Comparison of ENCODE assay signal across 11 cellular contexts in the genomic region with DNA sequence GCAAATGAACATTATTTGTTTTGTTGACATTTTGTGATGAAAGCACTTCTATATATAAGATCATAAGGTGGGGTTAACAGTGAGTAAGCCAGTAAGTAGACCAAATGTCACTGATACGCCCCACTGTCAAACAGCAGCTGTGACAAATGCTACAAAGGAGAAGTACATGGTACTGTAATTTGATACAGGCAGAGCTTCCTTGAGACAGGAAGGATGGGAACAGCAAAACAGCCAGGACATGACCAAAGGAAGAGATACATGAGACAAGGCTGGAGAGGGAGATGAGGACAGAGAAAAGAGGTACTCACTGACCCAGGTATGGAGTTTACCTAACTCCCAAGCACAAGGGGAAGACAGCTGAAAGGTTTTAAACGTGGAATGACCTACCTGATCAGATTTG.
DNase-seq lines count a peak whose midpoint lies in the region; ATAC-seq, FAIRE-seq and TF ChIP-seq lines count a peak whose summit lies in the region.
"Had no signal": no experiment of that assay in that cellular context is flagged by ENCODE, and none has a peak within 500 bp of the region (broad histone marks: within the 10 kb centered on the region; RNA-seq: fewer than 3 reads in every experiment).

No MANE protein-coding gene starts in this region.

- no peaks in the 10 kb centered on the region for H3K27me3 ChIP-seq in HepG2 (ENCODE audit: control insufficient read depth in 1 of 2, insufficient read depth in 2 of 2, low read length in 2 of 2)

- CTCF ChIA-PET in HepG2 (lab: Yijun Ruan, JAX; ENCODE audit: low intra/inter-chr PET ratio, low total read pairs), result no interaction called here

- H3K9me3 ChIP-seq in KOPT-K1 (ENCODE audit: insufficient read depth, low read length, poor library complexity, severe bottlenecking) (peaks cover 4% of the 10 kb centered on the region), T-helper 17 cell (ENCODE audit: control insufficient read depth, low read length, poor library complexity, severe bottlenecking) (no peaks in the 10 kb centered on the region), HepG2 (ENCODE audit: low read length) (no peaks in the 10 kb centered on the region)

- no peak for TF ChIP-seq CTCF in HepG2 (CRISPR knock-in tag; IDR thresholded peaks at IDR 0.05)

- no peaks in the 10 kb centered on the region; the same call in 1 of the 2 replicates for H4K20me1 ChIP-seq in HepG2 (ENCODE audit: insufficient read depth, low read length)

- H3K4me1 Mint-ChIP-seq in T-helper 17 cell, result peaks cover 51% of the 10 kb centered on the region
- H3K4me1 Mint-ChIP-seq in activated T-cell treated with anti-CD3 and anti-CD28 coated beads, Interleukin-2, amount 50 U/mL, for 4 hours (ENCODE audit: low read depth), result peaks cover 44% of the 10 kb centered on the region

- H3K27me3 Mint-ChIP-seq in T-helper 17 cell, result no peaks in the 10 kb centered on the region
- H3K27me3 Mint-ChIP-seq in activated T-cell treated with anti-CD3 and anti-CD28 coated beads, Interleukin-2, amount 50 U/mL, for 4 hours (ENCODE audit: low read depth), result no peaks in the 10 kb centered on the region

- TF ChIP-seq EP300 in HepG2 (IDR thresholded peaks at IDR 0.05; ENCODE audit: low read depth in 2 of 2, low read length in 2 of 2) (no peak), HepG2 (CRISPR knock-in tag; IDR thresholded peaks at IDR 0.05; ENCODE audit: borderline replicate concordance) (no peak)

- H3K27ac ChIP-seq in KOPT-K1 (ENCODE audit: low read depth, low read length, poor library complexity, severe bottlenecking) (peak overlapping the region; percentile 24), HepG2 (ENCODE audit: extremely low read length, insufficient read depth, low read length) (no peak overlapping the region)
- H3K27ac ChIP-seq: coronary artery had no signal

- no peak overlapping the region for H2AFZ ChIP-seq in HepG2 (ENCODE audit: low read length)

- peak overlapping the region; percentile 56 for H3K27ac Mint-ChIP-seq in T-helper 17 cell

- H3K79me2 ChIP-seq in HepG2 (ENCODE audit: insufficient read depth, low read length), result peaks cover under 1% of the 10 kb centered on the region

- H3K4me3 Mint-ChIP-seq in T-helper 17 cell, result no peak overlapping the region
- H3K4me3 Mint-ChIP-seq in activated T-cell treated with anti-CD3 and anti-CD28 coated beads, Interleukin-2, amount 50 U/mL, for 4 hours, result no peak overlapping the region

- H3K36me3 Mint-ChIP-seq in T-helper 17 cell (ENCODE audit: low read depth), result peaks cover 5% of the 10 kb centered on the region
- peaks cover 2% of the 10 kb centered on the region for H3K36me3 Mint-ChIP-seq in activated T-cell treated with anti-CD3 and anti-CD28 coated beads, Interleukin-2, amount 50 U/mL, for 4 hours (ENCODE audit: insufficient read depth)

- DNase-seq in Daoy (ENCODE audit: low read depth) (peak; percentile 23), T-helper 17 cell (no peak), HepG2 (ENCODE audit: low spot score) (no peak), foreskin melanocyte (no peak)
- DNase-seq in activated T-cell treated with anti-CD3 and anti-CD28 coated beads, Interleukin-2, amount 50 U/mL, for 4 hours, result no peak
- DNase-seq in activated CD4-positive, alpha-beta T cell treated with anti-CD3 and anti-CD28 coated beads for 4 hours, result no peak
- DNase-seq: activated T-cell treated with anti-CD3 and anti-CD28 coated beads for 4 hours, posterior cingulate gyrus had no signal

- in situ Hi-C loops in HepG2 (cut with HindIII; ENCODE audit: extremely low pct_ligation_motif_present, low pct_unique_long_range_greater_than_20kb), result no loop called here

- no peak overlapping the region for H3K4me3 ChIP-seq in HepG2 (replicated peaks in 1 of 3; ENCODE audit: insufficient read depth in 1 of 3, low read depth in 2 of 3, low read length in 3 of 3)
- H3K4me3 ChIP-seq: coronary artery had no signal

- H3K36me3 ChIP-seq in KOPT-K1 (ENCODE audit: insufficient read depth, low read length) (0 out of 2 replicates have a peak, but pooled peaks cover 5% of the 10 kb centered on the region), HepG2 (replicated peaks in 1 of 2; ENCODE audit: control insufficient read depth in 1 of 2, insufficient read depth in 2 of 2, low read length in 2 of 2) (no peaks in the 10 kb centered on the region)

- no peak for TF ChIP-seq POLR2A in HepG2 (IDR thresholded peaks at IDR 0.05; ENCODE audit: insufficient read depth in 1 of 2, low read depth in 2 of 2, low read length in 2 of 2)

- intact Hi-C loops in HepG2 (cut with micrococcal nuclease; ENCODE audit: unreplicated experiment), result no loop called here

- no peaks in the 10 kb centered on the region for H3K9me3 Mint-ChIP-seq in activated T-cell treated with anti-CD3 and anti-CD28 coated beads, Interleukin-2, amount 50 U/mL, for 4 hours

- TF ChIP-seq RAD21 in HepG2 (CRISPR knock-in tag; IDR thresholded peaks at IDR 0.05), result no peak

- no peak overlapping the region for H3K4me2 ChIP-seq in HepG2 (ENCODE audit: low read depth, low read length)

- 77% methylated on average over 2 of the region's 2 CpGs for WGBS in HepG2 (ENCODE audit: low lambda C conversion rate)

- no TSS peak for BruUV-seq in HepG2 (replicated peaks; lab: Mats Ljungman, UMichigan)

- FAIRE-seq in HepG2 (lab: Jason Lieb, UNC), result no peak

- no peak for ATAC-seq in T-helper 17 cell
- no peak for ATAC-seq in HepG2
- ATAC-seq in activated T-cell treated with anti-CD3 and anti-CD28 coated beads, Interleukin-2, amount 50 U/mL, for 4 hours, result no peak
- ATAC-seq in HG02678 (IDR thresholded peaks at IDR 0.05; ENCODE audit: unreplicated experiment), result no peak

- POLR2A ChIA-PET in HepG2 (lab: Yijun Ruan, JAX), result no interaction called here

- peaks cover 4% of the 10 kb centered on the region; the same call in 1 of the 2 replicates for H3K4me1 ChIP-seq in HepG2 (ENCODE audit: insufficient read depth, low read length)

- no peak overlapping the region for H3K9ac ChIP-seq in HepG2 (ENCODE audit: insufficient read depth, low read depth, low read length)

TF ChIP-seq in HepG2, 621 proteins besides CTCF, POLR2A, EP300 and RAD21:
- TF ChIP-seq BRF2 (CRISPR knock-in tag; IDR thresholded peaks at IDR 0.05) (no peak), SIX1 (CRISPR knock-in tag; IDR thresholded peaks at IDR 0.05; ENCODE audit: borderline replicate concordance) (peak; percentile 57; the same call in 1 of the 2 replicates)
